ENCODE assay signal across 8 cellular contexts in the genomic region with DNA sequence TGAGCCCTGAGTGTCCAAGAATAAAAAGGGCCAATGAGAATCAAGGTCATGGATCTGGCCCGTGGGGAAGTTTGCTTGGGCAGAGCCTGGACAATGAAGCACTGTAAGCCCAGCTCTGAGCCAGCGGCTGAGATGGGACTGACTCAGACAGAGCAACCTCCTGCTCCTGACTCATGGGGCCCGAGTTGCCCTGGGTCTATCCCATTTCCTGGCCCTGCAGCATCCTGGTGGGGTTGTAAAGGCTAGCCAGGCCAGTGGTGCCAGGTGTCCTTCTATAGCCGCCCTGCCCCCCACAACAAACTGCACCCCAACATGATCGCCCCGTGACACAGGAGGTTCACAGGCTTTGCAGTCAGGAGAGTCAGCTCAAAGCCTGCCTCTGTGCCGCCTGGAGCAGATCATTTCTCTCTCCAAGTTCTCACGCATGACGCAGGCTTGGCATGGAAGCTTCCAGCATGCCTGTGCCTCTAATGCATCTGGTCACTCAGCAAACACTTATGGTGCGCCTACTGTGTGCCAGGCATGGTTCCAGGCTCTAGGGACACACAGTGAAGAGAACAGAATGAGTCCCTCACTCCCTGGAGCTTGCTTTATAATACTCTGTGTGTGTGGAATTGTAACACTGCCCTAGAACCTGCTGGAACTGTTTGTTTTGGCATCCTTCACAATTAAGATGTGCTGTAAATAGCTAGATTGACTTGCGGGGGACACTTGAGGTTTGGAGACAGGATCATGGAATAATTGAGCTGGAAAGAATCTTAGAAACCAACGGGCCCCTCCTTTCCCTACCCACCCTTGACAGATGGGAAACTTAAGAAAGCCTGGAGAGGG. TPM values are rescaled to one million over a fixed set of nuclear protein-coding genes. Genes with fewer than 3 reads are reported as not detected.
DNase-seq lines count a peak whose midpoint lies in the region; ATAC-seq and TF ChIP-seq lines count a peak whose summit lies in the region.

No MANE protein-coding gene starts in this region.

- no peaks in the 10 kb centered on the region for H3K36me3 ChIP-seq in SJCRH30
- no peaks in the 10 kb centered on the region for H3K36me3 ChIP-seq in prostate gland
- H3K36me3 ChIP-seq in H7 (replicated peaks; ENCODE audit: control insufficient read depth, insufficient read depth, low read length) = no peaks in the 10 kb centered on the region

- no peaks in the 10 kb centered on the region for H3K27me3 ChIP-seq in SJCRH30
- no peaks in the 10 kb centered on the region for H3K27me3 ChIP-seq in prostate gland (replicated peaks; ENCODE audit: insufficient read depth)
- no peaks in the 10 kb centered on the region for H3K27me3 ChIP-seq in H7 (ENCODE audit: control insufficient read depth, insufficient read depth, low read length)

- H3K27ac ChIP-seq in SJCRH30 (no peak overlapping the region), prostate gland (peak overlapping the region; percentile 29 to 56)

- no peak for TF ChIP-seq POLR2A in prostate gland (IDR thresholded peaks at IDR 0.05)

- no peak for ATAC-seq in GM19463 (IDR thresholded peaks at IDR 0.05; ENCODE audit: unreplicated experiment)

- 67% methylated on average over 12 of the region's 12 CpGs for WGBS in prostate gland

- intact Hi-C loops in prostate gland (cut with DNase I) = no loop called here

- 0 out of 2 replicates have a peak, but pooled peaks cover 4% of the 10 kb centered on the region for H3K4me1 ChIP-seq in SJCRH30
- no peaks in the 10 kb centered on the region for H3K4me1 ChIP-seq in prostate gland (replicated peaks)

- H3K9me3 ChIP-seq in SJCRH30 (replicated peaks) = no peaks in the 10 kb centered on the region
- H3K9me3 ChIP-seq in prostate gland = no peaks in the 10 kb centered on the region

- DNase-seq in DMS79 (lab: John Stamatoyannopoulos, UW) (peak; percentile 57), SJCRH30 (peak; percentile 27 to 32), fibroblast of gingiva (ENCODE audit: low read depth) (peak; percentile 61), prostate gland (ENCODE audit: low spot score) (peak; percentile 32), H7 (no peak), NCI-H526 treated with DMSO at 0.1 percent for 48 hours (lab: John Stamatoyannopoulos, UW) (no peak)
- DNase-seq in activated CD4-positive, alpha-beta T cell treated with anti-CD3 and anti-CD28 coated beads, Interleukin-2, amount 50 U/mL, for 48 hours = no peak

- TF ChIP-seq CTCF in prostate gland (IDR thresholded peaks at IDR 0.05) = no peak

- H3K4me3 ChIP-seq in SJCRH30 (no peak overlapping the region), prostate gland (no peak overlapping the region), H7 (ENCODE audit: insufficient read depth, low read depth, low read length) (no peak overlapping the region)

RNA-seq across cellular contexts. Expression of gene MYH16, which starts 4.9 kb away (rescaled TPM):
- total RNA-seq in SJCRH30 (2014; rRNA removed; shearing (Covaris generic)) = 0.12 TPM in 1 of 2 replicates, not detected in the other
- total RNA-seq in prostate gland = under 1 TPM in 1 of 2 donors, not detected in 1; 0.97 TPM
- not detected in 2 replicates for total RNA-seq in H7 (2014; rRNA removed; shearing (Covaris generic))

RNA-seq across cellular contexts. Expression of gene ARPC1A, which starts 58.0 kb away (rescaled TPM):
- 130 and 132 TPM in 2 replicates for total RNA-seq in SJCRH30 (2014; rRNA removed; shearing (Covaris generic))
- 100 to 1,000 TPM; 119 to 136 TPM for total RNA-seq in prostate gland
- total RNA-seq in H7 (2014; rRNA removed; shearing (Covaris generic)) = 168 and 188 TPM in 2 replicates

RNA-seq across cellular contexts. Expression of gene KPNA7, which starts 59.8 kb away (rescaled TPM):
- total RNA-seq in SJCRH30 (2014; rRNA removed; shearing (Covaris generic)) = not detected in 2 replicates
- under 1 TPM in 1 of 2 donors, not detected in 1; 0.91 TPM for total RNA-seq in prostate gland
- total RNA-seq in H7 (2014; rRNA removed; shearing (Covaris generic)) = 0.07 TPM in 1 of 2 replicates, not detected in the other

Comparison
In these comparisons a context has a peak if more than half of its experiments do, and no peak if none do; other contexts are left out.
1. DNase-seq: peak in DMS79 (single experiment), SJCRH30 (2 of 2), fibroblast of gingiva (single experiment) and prostate gland (single experiment); none in H7 (single experiment), activated CD4-positive, alpha-beta T cell treated with anti-CD3 and anti-CD28 coated beads, Interleukin-2, amount 50 U/mL, for 48 hours (0 of 2) and NCI-H526 treated with DMSO at 0.1 percent for 48 hours (single experiment).